12 cellular contexts compared by ENCODE assay signal in the genomic region with DNA sequence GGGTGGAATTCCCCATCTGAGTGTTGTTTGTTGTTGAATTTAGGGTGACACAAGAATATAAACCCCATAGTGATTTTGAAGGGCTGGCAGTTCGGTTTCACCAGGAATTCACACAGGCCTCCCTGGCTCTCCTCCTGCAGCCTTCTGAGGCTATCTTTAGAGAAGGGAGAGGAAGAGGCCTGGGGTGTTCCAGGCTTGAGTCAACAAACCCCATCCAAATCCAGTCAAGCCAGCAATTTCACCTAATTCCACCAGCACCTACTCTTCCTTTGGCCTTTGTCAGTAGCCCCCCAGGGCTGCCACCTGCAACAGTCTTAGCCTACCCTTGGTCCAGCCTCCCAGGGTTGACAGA. TPM values are rescaled to one million over a fixed set of nuclear protein-coding genes. Genes with fewer than 3 reads are reported as not detected.
DNase-seq lines count a peak whose midpoint lies in the region; ATAC-seq and TF ChIP-seq lines count a peak whose summit lies in the region.
"Had no signal": no experiment of that assay in that cellular context is flagged by ENCODE, and none has a peak within 500 bp of the region (broad histone marks: within the 10 kb centered on the region; RNA-seq: fewer than 3 reads in every experiment).

No MANE protein-coding gene starts in this region.

- no peaks in the 10 kb centered on the region for H3K36me3 Mint-ChIP-seq in mesothelial cell of epicardium

- ATAC-seq in PC-3 = no peak
- ATAC-seq in activated CD4-positive, CD25-positive, alpha-beta regulatory T cell treated with anti-CD3 and anti-CD28 coated beads, Interleukin-2, amount 50 U/mL, for 24 hours = no peak

- no peak for TF ChIP-seq POLR2A in esophagus muscularis mucosa (IDR thresholded peaks at IDR 0.05; ENCODE audit: low read depth)

- H3K27ac Mint-ChIP-seq in mesothelial cell of epicardium = peak overlapping the region; percentile 60
- H3K27ac Mint-ChIP-seq: activated T-cell treated with anti-CD3 and anti-CD28 coated beads, Interleukin-2, amount 50 U/mL, for 24 hours had no signal

- intact Hi-C loops in A673 (cut with micrococcal nuclease; ENCODE audit: unreplicated experiment) = no loop called here
- intact Hi-C loops in PC-3 (cut with micrococcal nuclease) = no loop called here
- intact Hi-C loops in esophagus muscularis mucosa (cut with DNase I) = no loop called here

- no peak for TF ChIP-seq EP300 in esophagus muscularis mucosa (IDR thresholded peaks at IDR 0.05)

- peaks cover 46% of the 10 kb centered on the region for H3K27me3 Mint-ChIP-seq in mesothelial cell of epicardium (ENCODE audit: low read depth)
- H3K27me3 Mint-ChIP-seq: activated T-cell treated with anti-CD3 and anti-CD28 coated beads, Interleukin-2, amount 50 U/mL, for 24 hours had no signal

- no peak overlapping the region for H3K4me3 Mint-ChIP-seq in mesothelial cell of epicardium
- H3K4me3 Mint-ChIP-seq: activated T-cell treated with anti-CD3 and anti-CD28 coated beads, Interleukin-2, amount 50 U/mL, for 24 hours had no signal

- CTCF ChIA-PET in A673 (lab: Charles Lee) (interaction anchor here (0.6 kb wide), 2 partner anchors 13 to 385 kb away, joined by 3 read pairs; no protein-coding TSS in a partner anchor), PC-3 (lab: Charles Lee) (no interaction called here)

- BruUV-seq in A673 (replicated peaks; lab: Mats Ljungman, UMichigan) (no TSS peak), PC-3 (replicated peaks; lab: Mats Ljungman, UMichigan) (no TSS peak)

- H3K9me3 ChIP-seq in A673 (ENCODE audit: low read depth, low read length, poor library complexity, severe bottlenecking) = no peaks in the 10 kb centered on the region
- no peaks in the 10 kb centered on the region for H3K9me3 ChIP-seq in PC-3 (ENCODE audit: low read length)
- no peaks in the 10 kb centered on the region for H3K9me3 ChIP-seq in esophagus muscularis mucosa
- no peaks in the 10 kb centered on the region for H3K9me3 ChIP-seq in MM.1S (replicated peaks; ENCODE audit: insufficient read depth, low read length)
- H3K9me3 ChIP-seq: SJCRH30, tibial nerve had no signal

- TF ChIP-seq CTCF in A673 (conservative IDR thresholded peaks at IDR 0.05; ENCODE audit: low read depth, low read length) (no peak), PC-3 (conservative IDR thresholded peaks at IDR 0.05; ENCODE audit: low read depth, low read length) (no peak), esophagus muscularis mucosa (IDR thresholded peaks at IDR 0.05) (no peak), mesothelial cell of epicardium (IDR thresholded peaks at IDR 0.05; ENCODE audit: unreplicated experiment) (no peak), MM.1S (IDR thresholded peaks at IDR 0.05; ENCODE audit: low read length) (no peak)

- H3K9me2 ChIP-seq in PC-3 (replicated peaks; ENCODE audit: low read length) (no peaks in the 10 kb centered on the region), MM.1S (replicated peaks; ENCODE audit: insufficient read depth, low read length) (no peaks in the 10 kb centered on the region)

- H3K4me3 ChIP-seq in A673 (ENCODE audit: low read depth, low read length, poor library complexity, severe bottlenecking) (no peak overlapping the region), PC-3 (ENCODE audit: low read length) (no peak overlapping the region), esophagus muscularis mucosa (peak overlapping the region in 1 of 4 donors; percentile 2), MM.1S (ENCODE audit: low read length) (no peak overlapping the region)
- H3K4me3 ChIP-seq: tibial nerve had no signal

- H3K36me3 ChIP-seq in A673 (ENCODE audit: insufficient read depth, low read length, poor library complexity, severe bottlenecking) = no peaks in the 10 kb centered on the region
- no peaks in the 10 kb centered on the region for H3K36me3 ChIP-seq in PC-3 (ENCODE audit: low read depth, low read length)
- no peaks in the 10 kb centered on the region for H3K36me3 ChIP-seq in esophagus muscularis mucosa
- H3K36me3 ChIP-seq in MM.1S (replicated peaks; ENCODE audit: insufficient read depth, low read length) = no peaks in the 10 kb centered on the region
- H3K36me3 ChIP-seq: SJCRH30, tibial nerve had no signal

- H3K79me2 ChIP-seq in PC-3 (ENCODE audit: low read length) = no peaks in the 10 kb centered on the region
- no peaks in the 10 kb centered on the region for H3K79me2 ChIP-seq in MM.1S (ENCODE audit: low read length)

- POLR2A ChIA-PET in A673 (lab: Charles Lee; ENCODE audit: low non-redundant PET) = interaction anchor here (0.6 kb wide), 1 partner anchor 355 kb away, joined by 4 read pairs; no protein-coding TSS in a partner anchor
- POLR2A ChIA-PET in PC-3 (lab: Charles Lee; ENCODE audit: unreplicated experiment) = no interaction called here

- H2AFZ ChIP-seq in PC-3 (ENCODE audit: low read length) (peak overlapping the region; percentile 58; the same call in 1 of the 2 replicates), MM.1S (ENCODE audit: low read length) (no peak overlapping the region)

- 11% methylated on average over 1 of the region's 1 CpG for WGBS in esophagus muscularis mucosa

- H4K20me1 ChIP-seq in PC-3 (ENCODE audit: low read length) (no peaks in the 10 kb centered on the region), MM.1S (ENCODE audit: insufficient read depth, low read length) (no peaks in the 10 kb centered on the region)

- DNase-seq in A673 (ENCODE audit: low spot score) = no peak
- DNase-seq in PC-3 = no peak
- no peak for DNase-seq in esophagus muscularis mucosa (ENCODE audit: extremely low spot score)
- no peak for DNase-seq in mesothelial cell of epicardium (ENCODE audit: low spot score in 2 of 2, unreplicated experiment in 2 of 2)
- DNase-seq in NCI-H2171 treated with DMSO at 0.1 percent for 48 hours (lab: John Stamatoyannopoulos, UW) = no peak
- DNase-seq in MM.1S = no peak
- DNase-seq in stimulated activated CD8-positive, alpha-beta memory T cell treated with anti-CD3 and anti-CD28 coated beads, Interleukin-4, amount 100 ng/mL, for 48 hours = no peak
- DNase-seq: activated T-cell treated with anti-CD3 and anti-CD28 coated beads, Interleukin-2, amount 50 U/mL, for 24 hours had no signal

- peaks cover 32% of the 10 kb centered on the region for H3K4me1 ChIP-seq in A673 (ENCODE audit: insufficient read depth, low read length, poor library complexity, severe bottlenecking)
- H3K4me1 ChIP-seq in PC-3 (ENCODE audit: insufficient read depth, low read length) = no peaks in the 10 kb centered on the region
- peaks cover 16 to 27% (median 24%) of the 10 kb centered on the region in 4 donors for H3K4me1 ChIP-seq in esophagus muscularis mucosa
- H3K4me1 ChIP-seq in MM.1S (ENCODE audit: low read length) = no peaks in the 10 kb centered on the region

- H3K27me3 ChIP-seq in A673 (replicated peaks; ENCODE audit: insufficient read depth, low read depth, low read length, poor library complexity) (no peaks in the 10 kb centered on the region), PC-3 (ENCODE audit: low read length) (no peaks in the 10 kb centered on the region), esophagus muscularis mucosa (no peaks in the 10 kb centered on the region), MM.1S (replicated peaks; ENCODE audit: insufficient read depth, low read length) (no peaks in the 10 kb centered on the region)
- H3K27me3 ChIP-seq: SJCRH30, tibial nerve had no signal

- H3K27ac ChIP-seq in A673 (ENCODE audit: low read depth, low read length, poor library complexity, severe bottlenecking) = peak overlapping the region; percentile 71
- H3K27ac ChIP-seq in PC-3 (ENCODE audit: low read length) = no peak overlapping the region
- peak overlapping the region in 3 of 4 donors; percentile 28 to 45 (median 40) for H3K27ac ChIP-seq in esophagus muscularis mucosa (replicated peaks in 1 of 4)
- no peak overlapping the region for H3K27ac ChIP-seq in MM.1S (ENCODE audit: low read length)
- H3K27ac ChIP-seq: SJCRH30 had no signal

- no peaks in the 10 kb centered on the region for H3F3A ChIP-seq in PC-3 (ENCODE audit: low read length, unreplicated experiment)
- H3F3A ChIP-seq in MM.1S (ENCODE audit: insufficient read depth, low read length) = no peaks in the 10 kb centered on the region

- H3K9ac ChIP-seq in PC-3 (ENCODE audit: low read length) (no peak overlapping the region), MM.1S (ENCODE audit: low read length) (no peak overlapping the region)

- H3K4me1 Mint-ChIP-seq in mesothelial cell of epicardium = peaks cover 12% of the 10 kb centered on the region

- no peak overlapping the region for H3K4me2 ChIP-seq in PC-3 (ENCODE audit: low read length)
- H3K4me2 ChIP-seq in MM.1S (ENCODE audit: low read depth, low read length) = no peak overlapping the region

- H3K9me3 Mint-ChIP-seq in mesothelial cell of epicardium = no peaks in the 10 kb centered on the region
- H3K9me3 Mint-ChIP-seq: activated T-cell treated with anti-CD3 and anti-CD28 coated beads, Interleukin-2, amount 50 U/mL, for 24 hours had no signal

RNA-seq across cellular contexts. Expression of gene MARCHF4, which starts 32.0 kb away (rescaled TPM):
- total RNA-seq in A673 (2021) (2.4 and 6.1 TPM in 2 replicates), PC-3 (2014; rRNA removed) (1.9 and 3.7 TPM in 2 replicates), esophagus muscularis mucosa (not detected), mesothelial cell of epicardium (0.05 to 0.09 TPM (median 0.09 TPM) in 3 replicates)
- total RNA-seq: SJCRH30, skeletal muscle tissue, tibial nerve had no signal

Comparison
In these comparisons a context has a peak if more than half of its experiments do, and no peak if none do; other contexts are left out.
1. H3K27ac ChIP-seq: peak in A673 (single experiment) and esophagus muscularis mucosa (3 of 4); none in PC-3 (single experiment) and MM.1S (single experiment).